ENCODE assay signal across 8 cellular contexts in the genomic region with DNA sequence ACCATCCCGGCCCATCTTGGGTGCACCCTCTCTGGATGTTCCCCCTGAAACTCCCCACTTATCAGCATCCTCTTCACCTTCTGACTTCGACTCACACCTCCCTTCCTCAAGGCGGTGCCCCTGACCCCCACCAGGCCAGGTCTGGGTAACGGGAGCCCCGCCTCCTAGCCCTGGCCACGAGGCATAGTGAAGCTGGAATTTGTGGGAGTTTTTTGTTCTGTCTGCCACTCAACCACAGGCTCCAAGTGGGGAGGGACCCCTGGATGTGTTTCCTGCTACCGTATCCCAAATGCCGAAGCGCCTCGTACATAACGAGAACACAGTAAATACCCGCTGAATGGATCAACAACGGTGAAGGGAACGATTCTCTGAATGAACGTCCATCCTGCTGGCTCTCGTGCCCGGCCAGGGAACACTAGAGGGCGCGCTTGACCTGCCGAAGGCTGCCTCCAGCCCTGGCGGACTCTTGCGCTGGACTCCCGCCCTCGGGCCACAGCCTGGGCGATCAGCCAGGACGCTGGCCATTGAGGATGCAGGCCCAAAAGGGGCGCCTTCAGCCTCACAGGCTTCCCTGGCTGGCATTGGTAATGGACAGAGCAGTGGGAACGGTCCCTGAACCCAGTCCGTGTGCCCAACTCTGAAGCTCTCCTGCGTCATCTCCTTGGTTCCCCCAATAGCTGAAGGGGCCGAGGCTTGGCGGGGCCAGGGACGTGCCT. TPM values are rescaled to one million over a fixed set of nuclear protein-coding genes. Genes with fewer than 3 reads are reported as not detected.
A peak's percentile ranks its signal among the peaks of the same experiment; 100 is the strongest.
DNase-seq lines count a peak whose midpoint lies in the region; ATAC-seq and TF ChIP-seq lines count a peak whose summit lies in the region.

No MANE protein-coding gene starts in this region.

- H3K9ac ChIP-seq in neuronal stem cell (ENCODE audit: low read depth, low read length, poor library complexity): no peak overlapping the region

- H3K23ac ChIP-seq in neuronal stem cell (ENCODE audit: low read depth, low read length, poor library complexity): no peak overlapping the region

- no peak overlapping the region for H2BK12ac ChIP-seq in neuronal stem cell (ENCODE audit: low read length)

- peaks cover 9% of the 10 kb centered on the region for H3K27me3 Mint-ChIP-seq in activated T-helper 1 cell treated with anti-CD3 and anti-CD28 coated beads, Interleukin-12 subunit alpha, Interleukin-12 subunit beta, Interleukin-2, Interleukin-4 antibody, amounts not matched to agents 30 ng/mL and 10 ng/mL and 1 ng/mL, durations not matched to agents 14 hours and 24 hours and 36 hours (ENCODE audit: insufficient read depth)

- peaks cover 5% of the 10 kb centered on the region for H3K4me1 Mint-ChIP-seq in activated T-helper 1 cell treated with anti-CD3 and anti-CD28 coated beads, Interleukin-12 subunit alpha, Interleukin-12 subunit beta, Interleukin-2, Interleukin-4 antibody, amounts not matched to agents 30 ng/mL and 10 ng/mL and 1 ng/mL, durations not matched to agents 14 hours and 24 hours and 36 hours (ENCODE audit: low read depth)

- H3K14ac ChIP-seq in neuronal stem cell (ENCODE audit: low read length): no peak overlapping the region

- no peak overlapping the region for H3K4ac ChIP-seq in neuronal stem cell (ENCODE audit: low read length)

- H2BK15ac ChIP-seq in neuronal stem cell (ENCODE audit: low read length): peak overlapping the region; percentile 62

- H3K4me2 ChIP-seq in neuronal stem cell (ENCODE audit: insufficient read depth, low read length, poor library complexity, severe bottlenecking): peak overlapping the region; percentile 43

- no peak overlapping the region for H4K91ac ChIP-seq in neuronal stem cell (ENCODE audit: low read depth, low read length, poor library complexity)

- H4K8ac ChIP-seq in neuronal stem cell (ENCODE audit: low read depth, low read length): no peak overlapping the region

- no peak overlapping the region for H3K27ac Mint-ChIP-seq in activated T-helper 1 cell treated with anti-CD3 and anti-CD28 coated beads, Interleukin-12 subunit alpha, Interleukin-12 subunit beta, Interleukin-2, Interleukin-4 antibody, amounts not matched to agents 30 ng/mL and 10 ng/mL and 1 ng/mL, durations not matched to agents 14 hours and 24 hours and 36 hours

- intact Hi-C loops in activated T-helper 1 cell treated with anti-CD3 and anti-CD28 coated beads, Interleukin-12 subunit alpha, Interleukin-12 subunit beta, Interleukin-2, Interleukin-4 antibody, amounts not matched to agents 30 ng/mL and 10 ng/mL and 1 ng/mL, durations not matched to agents 14 hours and 24 hours and 36 hours (cut with micrococcal nuclease): loop anchor here (1.0 kb wide), 3 partner anchors 271 to 1214 kb away; a partner anchor contains a TSS

- WGBS in neuronal stem cell (ENCODE audit: extremely low coverage in 2 of 2, insufficient read length in 2 of 2, insufficient replicate concordance in 1 of 2), 2 donors: no CpG with 5 or more reads among the region's 33 CpGs

- no peak for TF ChIP-seq POLR2A in Peyer's patch (IDR thresholded peaks at IDR 0.05)

- H3K18ac ChIP-seq in neuronal stem cell (ENCODE audit: low read length): peak overlapping the region; percentile 56

- no peaks in the 10 kb centered on the region for H3K36me3 Mint-ChIP-seq in activated T-helper 1 cell treated with anti-CD3 and anti-CD28 coated beads, Interleukin-12 subunit alpha, Interleukin-12 subunit beta, Interleukin-2, Interleukin-4 antibody, amounts not matched to agents 30 ng/mL and 10 ng/mL and 1 ng/mL, durations not matched to agents 14 hours and 24 hours and 36 hours (ENCODE audit: low read depth)

- H2AFZ ChIP-seq in neuronal stem cell (ENCODE audit: low read length): peak overlapping the region; percentile 68

- H3K9me3 Mint-ChIP-seq in activated T-helper 1 cell treated with anti-CD3 and anti-CD28 coated beads, Interleukin-12 subunit alpha, Interleukin-12 subunit beta, Interleukin-2, Interleukin-4 antibody, amounts not matched to agents 30 ng/mL and 10 ng/mL and 1 ng/mL, durations not matched to agents 14 hours and 24 hours and 36 hours: peaks cover 11% of the 10 kb centered on the region

- DNase-seq in ELR (ENCODE audit: low read depth) (peak; percentile 73), Peyer's patch (peak; percentile 64 to 92 (median 88)), foreskin keratinocyte (peak in 1 of 2 donors; percentile 34), neuronal stem cell (ENCODE audit: low spot score) (peak; percentile 81), superior temporal gyrus (ENCODE audit: extremely low spot score) (peak; percentile 95)
- DNase-seq in activated T-helper 1 cell treated with anti-CD3 and anti-CD28 coated beads, Interleukin-12 subunit alpha, Interleukin-12 subunit beta, Interleukin-2, Interleukin-4 antibody, amounts not matched to agents 30 ng/mL and 10 ng/mL and 1 ng/mL, durations not matched to agents 14 hours and 24 hours and 36 hours (ENCODE audit: low spot score): peak; percentile 33

- H3K79me1 ChIP-seq in neuronal stem cell (ENCODE audit: low read depth, low read length): peaks cover 4% of the 10 kb centered on the region

- H3K27ac ChIP-seq in Peyer's patch (no peak overlapping the region), foreskin keratinocyte (no peak overlapping the region), neuronal stem cell (replicated peaks; ENCODE audit: low read length) (no peak overlapping the region)

- H3K4me1 ChIP-seq in Peyer's patch (peaks cover 0 to 7% (median 0%) of the 10 kb centered on the region in 4 donors), foreskin keratinocyte (no peaks in the 10 kb centered on the region), neuronal stem cell (ENCODE audit: control insufficient read depth in 2 of 2, insufficient read depth in 1 of 2, low read depth in 1 of 2, low read length in 2 of 2) (peaks cover 0 to 3% of the 10 kb centered on the region in 2 donors)

- no peak overlapping the region for H2BK5ac ChIP-seq in neuronal stem cell (ENCODE audit: low read length)

- no peaks in the 10 kb centered on the region for H3K27me3 ChIP-seq in Peyer's patch
- H3K27me3 ChIP-seq in foreskin keratinocyte: no peaks in the 10 kb centered on the region
- peaks cover 0 to 6% (median 0%) of the 10 kb centered on the region in 3 experiments for H3K27me3 ChIP-seq in neuronal stem cell (ENCODE audit: control insufficient read depth in 3 of 3, insufficient read depth in 3 of 3, low read depth in 1 of 3, low read length in 3 of 3)

- peak; percentile 50 for ATAC-seq in HG03280 (IDR thresholded peaks at IDR 0.05; ENCODE audit: unreplicated experiment)
- peak; percentile 62 for ATAC-seq in foreskin keratinocyte
- no peak for ATAC-seq in GM19324 (IDR thresholded peaks at IDR 0.05; ENCODE audit: low FRiP score, unreplicated experiment)

- peak overlapping the region; percentile 82 for H2AK5ac ChIP-seq in neuronal stem cell (ENCODE audit: low read depth, low read length)

- H3K9me3 ChIP-seq in Peyer's patch: peaks cover 0 to 9% (median 0%) of the 10 kb centered on the region in 4 donors
- peaks cover 5 to 30% of the 10 kb centered on the region in 2 donors for H3K9me3 ChIP-seq in neuronal stem cell (replicated peaks in 1 of 2; ENCODE audit: control insufficient read depth in 2 of 2, insufficient read depth in 1 of 2, low read depth in 1 of 2, low read length in 2 of 2)

- TF ChIP-seq CTCF in Peyer's patch (IDR thresholded peaks at IDR 0.05) (peak; percentile 48 to 89 (median 82)), foreskin keratinocyte (conservative IDR thresholded peaks at IDR 0.05) (peak; percentile 93)

- H3K4me3 Mint-ChIP-seq in activated T-helper 1 cell treated with anti-CD3 and anti-CD28 coated beads, Interleukin-12 subunit alpha, Interleukin-12 subunit beta, Interleukin-2, Interleukin-4 antibody, amounts not matched to agents 30 ng/mL and 10 ng/mL and 1 ng/mL, durations not matched to agents 14 hours and 24 hours and 36 hours: no peak overlapping the region

- H3K4me3 ChIP-seq in Peyer's patch (no peak overlapping the region), neuronal stem cell (ENCODE audit: low read length in 2 of 2) (no peak overlapping the region)

- H2BK120ac ChIP-seq in neuronal stem cell (ENCODE audit: low read depth, low read length): no peak overlapping the region

- no peaks in the 10 kb centered on the region for H3K36me3 ChIP-seq in Peyer's patch
- H3K36me3 ChIP-seq in neuronal stem cell (replicated peaks in 1 of 2; ENCODE audit: control insufficient read depth in 2 of 2, insufficient read depth in 2 of 2, low read length in 2 of 2): no peaks in the 10 kb centered on the region

RNA-seq across cellular contexts. Expression of a gene that starts 47.3 kb away (rescaled TPM):
- total RNA-seq in Peyer's patch: 100 to 1,000 TPM; 180 to 441 (median 280) TPM
- 84.4 and 86.7 TPM in 2 replicates for total RNA-seq in activated T-helper 1 cell treated with anti-CD3 and anti-CD28 coated beads, Interleukin-12 subunit alpha, Interleukin-12 subunit beta, Interleukin-2, Interleukin-4 antibody, amounts not matched to agents 30 ng/mL and 10 ng/mL and 1 ng/mL, durations not matched to agents 14 hours and 24 hours and 36 hours
- 11.4 and 14.9 TPM in 2 replicates for total RNA-seq in foreskin keratinocyte
- 8.9 and 10.9 TPM in 2 replicates for polyA plus RNA-seq in foreskin keratinocyte
- polyA plus RNA-seq in neuronal stem cell (2013, experiment 1 of 2): 13.6 TPM
- 13.2 TPM for polyA plus RNA-seq in neuronal stem cell (2013, experiment 2 of 2)
